Comparison of ENCODE assay signal across 25 cellular contexts in the genomic region with DNA sequence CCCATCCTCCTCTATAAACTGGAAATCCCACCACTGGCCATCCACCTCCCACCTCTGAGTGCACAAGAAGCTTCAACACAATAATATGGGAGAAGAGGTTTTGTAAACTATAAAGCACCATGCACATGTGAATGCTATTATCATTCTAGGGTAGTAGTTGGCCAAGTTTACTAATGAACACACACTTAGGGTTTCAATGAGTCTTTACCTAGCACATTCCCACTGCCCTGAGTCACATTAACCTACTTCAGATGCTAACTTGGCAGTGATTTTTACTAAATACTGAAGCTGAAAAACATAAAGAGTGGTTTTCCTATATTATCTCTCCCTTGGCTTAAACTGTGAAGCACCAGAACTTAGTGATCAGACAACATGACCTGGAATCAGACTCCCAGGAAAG.
DNase-seq lines count a peak whose midpoint lies in the region; ATAC-seq and TF ChIP-seq lines count a peak whose summit lies in the region.
"Had no signal": no experiment of that assay in that cellular context is flagged by ENCODE, and none has a peak within 500 bp of the region (broad histone marks: within the 10 kb centered on the region; RNA-seq: fewer than 3 reads in every experiment).

No MANE protein-coding gene starts in this region.

- H3K4me3 ChIP-seq in epithelial cell of proximal tubule (ENCODE audit: low read depth, low read length), result no peak overlapping the region
- H3K4me3 ChIP-seq: breast epithelium, gastroesophageal sphincter, SK-N-MC, uterus had no signal

- no peaks in the 10 kb centered on the region for H3K36me3 Mint-ChIP-seq in activated naive CD8-positive, alpha-beta T cell
- H3K36me3 Mint-ChIP-seq in activated naive CD8-positive, alpha-beta T cell treated with anti-CD3 and anti-CD28 coated beads for 36 hours, result peaks cover 38% of the 10 kb centered on the region

- H3K27me3 Mint-ChIP-seq in activated naive CD8-positive, alpha-beta T cell, result no peaks in the 10 kb centered on the region
- H3K27me3 Mint-ChIP-seq in activated naive CD8-positive, alpha-beta T cell treated with anti-CD3 and anti-CD28 coated beads for 36 hours, result no peaks in the 10 kb centered on the region
- H3K27me3 Mint-ChIP-seq: dendritic cell treated with granulocyte-macrophage colony-stimulating factor and Interleukin-4, amounts not matched to agents 40 ng/mL and 50 ng/mL, for 4 days; progenitor cell of endocrine pancreas had no signal

- TF ChIP-seq CTCF in epithelial cell of proximal tubule (conservative IDR thresholded peaks at IDR 0.05; ENCODE audit: low read depth, low read length), result no peak

- no peak for DNase-seq in activated naive CD8-positive, alpha-beta T cell treated with anti-CD3 and anti-CD28 coated beads for 36 hours
- DNase-seq in RPMI7951 (ENCODE audit: low read depth), result peak; percentile 10
- DNase-seq in epithelial cell of proximal tubule (ENCODE audit: low read depth), result peak; percentile 0
- DNase-seq in central memory CD4-positive, alpha-beta T cell, result no peak
- no peak for DNase-seq in SHP77 treated with DMSO at 0.1 percent for 48 hours (lab: John Stamatoyannopoulos, UW)
- DNase-seq in ureter (ENCODE audit: low spot score), result no peak
- DNase-seq: activated CD4-positive, alpha-beta T cell treated with anti-CD3 and anti-CD28 coated beads for 1 hour; activated CD8-positive, alpha-beta memory T cell treated with anti-CD3 and anti-CD28 coated beads, Interleukin-2, amount 50 U/mL, for 48 hours; activated naive CD4-positive, alpha-beta T cell treated with anti-CD3 and anti-CD28 coated beads, Interleukin-2, amount 50 U/mL, for 16 hours; DND-41; IMR-90; left colon; midbrain; NCI-H146; stimulated activated CD4-positive, alpha-beta T cell treated with anti-CD3 and anti-CD28 coated beads, Interleukin-2, amount 100 ng/mL, for 24 hours; uterus had no signal

- H3K4me3 Mint-ChIP-seq in activated naive CD8-positive, alpha-beta T cell, result peak overlapping the region; percentile 27
- no peak overlapping the region for H3K4me3 Mint-ChIP-seq in activated naive CD8-positive, alpha-beta T cell treated with anti-CD3 and anti-CD28 coated beads for 36 hours
- H3K4me3 Mint-ChIP-seq: dendritic cell treated with granulocyte-macrophage colony-stimulating factor and Interleukin-4, amounts not matched to agents 40 ng/mL and 50 ng/mL, for 4 days; neural crest cell had no signal

- H3K9me3 Mint-ChIP-seq in activated naive CD8-positive, alpha-beta T cell (ENCODE audit: low read depth), result no peaks in the 10 kb centered on the region
- H3K9me3 Mint-ChIP-seq in activated naive CD8-positive, alpha-beta T cell treated with anti-CD3 and anti-CD28 coated beads for 36 hours, result no peaks in the 10 kb centered on the region
- H3K9me3 Mint-ChIP-seq: dendritic cell treated with granulocyte-macrophage colony-stimulating factor and Interleukin-4, amounts not matched to agents 40 ng/mL and 50 ng/mL, for 4 days had no signal

- H3K4me1 Mint-ChIP-seq in activated naive CD8-positive, alpha-beta T cell (ENCODE audit: low read depth), result peaks cover 71% of the 10 kb centered on the region
- H3K4me1 Mint-ChIP-seq in activated naive CD8-positive, alpha-beta T cell treated with anti-CD3 and anti-CD28 coated beads for 36 hours, result peaks cover 64% of the 10 kb centered on the region

- no peak for ATAC-seq in GM19397 (IDR thresholded peaks at IDR 0.05; ENCODE audit: unreplicated experiment)
- ATAC-seq: gastroesophageal sphincter, left colon, Panc1 had no signal

- H3K27ac Mint-ChIP-seq in activated naive CD8-positive, alpha-beta T cell, result peak overlapping the region; percentile 75
- H3K27ac Mint-ChIP-seq in activated naive CD8-positive, alpha-beta T cell treated with anti-CD3 and anti-CD28 coated beads for 36 hours, result no peak overlapping the region
- H3K27ac Mint-ChIP-seq: dendritic cell treated with granulocyte-macrophage colony-stimulating factor and Interleukin-4, amounts not matched to agents 40 ng/mL and 50 ng/mL, for 4 days; progenitor cell of endocrine pancreas had no signal

Comparison
In these comparisons a context has a peak if more than half of its experiments do, and no peak if none do; other contexts are left out.
1. DNase-seq: peak in RPMI7951 (single experiment) and epithelial cell of proximal tubule (single experiment); none in activated naive CD8-positive, alpha-beta T cell treated with anti-CD3 and anti-CD28 coated beads for 36 hours (single experiment), central memory CD4-positive, alpha-beta T cell (single experiment), SHP77 treated with DMSO at 0.1 percent for 48 hours (single experiment) and ureter (single experiment).